34 cellular contexts compared by ENCODE assay signal in the genomic region with DNA sequence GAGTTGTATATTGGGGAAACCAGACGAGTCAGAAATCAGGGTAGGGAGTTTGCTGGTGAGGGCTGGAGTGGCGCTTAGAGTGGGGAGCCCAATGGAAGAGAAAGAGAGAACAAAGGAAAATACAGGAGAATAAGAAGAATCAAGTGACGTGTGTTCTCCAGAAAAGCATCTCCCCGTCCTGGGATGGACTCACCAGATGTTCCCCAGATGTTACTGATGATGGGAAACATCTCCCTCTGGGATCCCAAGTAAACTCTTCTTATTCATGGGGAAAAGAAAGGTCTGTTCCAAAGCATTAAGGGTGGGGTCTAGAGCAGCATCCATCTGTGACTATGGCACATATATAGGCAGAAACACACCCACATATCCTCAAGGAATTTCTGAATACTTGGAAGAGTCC. TPM values are rescaled to one million over a fixed set of nuclear protein-coding genes. Genes with fewer than 3 reads are reported as not detected.
A peak's percentile ranks its signal among the peaks of the same experiment; 100 is the strongest.
DNase-seq lines count a peak whose midpoint lies in the region; ATAC-seq, FAIRE-seq and TF ChIP-seq lines count a peak whose summit lies in the region.
"Had no signal": no experiment of that assay in that cellular context is flagged by ENCODE, and none has a peak within 500 bp of the region (broad histone marks: within the 10 kb centered on the region; RNA-seq: fewer than 3 reads in every experiment).

No MANE protein-coding gene starts in this region.

- no peak overlapping the region for H3K18ac ChIP-seq in H1 (ENCODE audit: extremely low read depth, low read length)

- H3K79me1 ChIP-seq in H1 (ENCODE audit: low read depth, low read length): peaks cover 2% of the 10 kb centered on the region; the same call in 1 of the 2 replicates

- no peak for DNase-seq in left ventricle myocardium inferior
- no peak for DNase-seq in Right ventricle myocardium inferior (ENCODE audit: missing footprints)
- no peak for DNase-seq in H1 (ENCODE audit: low read depth in 1 of 2, low spot score in 2 of 2)
- DNase-seq in naive B cell: no peak
- DNase-seq in type B pancreatic cell (ENCODE audit: extremely low spot score, unreplicated experiment): no peak
- no peak for DNase-seq in G401 (ENCODE audit: low spot score)
- no peak for DNase-seq in activated gamma-delta T cell treated with Interleukin-2 at 50 U/mL for 16 hours
- no peak for DNase-seq in Karpas-422
- DNase-seq: activated CD4-positive, alpha-beta T cell treated with anti-CD3 and anti-CD28 coated beads, Interleukin-2, amount 50 U/mL, for 1 hour; activated CD8-positive, alpha-beta memory T cell treated with anti-CD3 and anti-CD28 coated beads, Interleukin-2, amount 50 U/mL, for 4 hours; DMS79; GF-D8; glutamatergic neuron; H9; kidney glomerular epithelial cell; NCI-H1092 treated with DMSO at 0.1 percent for 48 hours; NCI-H1930; NCI-H526; NK-92 treated with Interleukin-12 subunit alpha and Interleukin-12 subunit beta, amount 100 ng/mL, for 24 hours; PC-3; psoas muscle; Right ventricle myocardium superior; stimulated activated CD4-positive, alpha-beta T cell treated with anti-CD3 and anti-CD28 coated beads, Interleukin-15, amount 100 ng/mL, for 24 hours; stimulated activated naive CD4-positive, alpha-beta T cell; T-helper 9 cell; thyroid gland had no signal

- H3K23ac ChIP-seq in H1 (ENCODE audit: insufficient read length): no peak overlapping the region

- TF ChIP-seq CTCF in left ventricle myocardium inferior (IDR thresholded peaks at IDR 0.05; ENCODE audit: borderline replicate concordance): no peak
- no peak for TF ChIP-seq CTCF in H1 (IDR thresholded peaks at IDR 0.05; ENCODE audit: control extremely low read depth in 1 of 3, insufficient read depth in 1 of 3, low read depth in 1 of 3, low read length in 3 of 3)
- TF ChIP-seq CTCF in type B pancreatic cell (conservative IDR thresholded peaks at IDR 0.05): no peak

- H3K9me3 Mint-ChIP-seq in naive B cell (no peaks in the 10 kb centered on the region), type B pancreatic cell (no peaks in the 10 kb centered on the region)
- H3K9me3 Mint-ChIP-seq: H9 had no signal

- no peaks in the 10 kb centered on the region for H3K9me3 ChIP-seq in left ventricle myocardium inferior (replicated peaks)
- no peaks in the 10 kb centered on the region for H3K9me3 ChIP-seq in H1 (ENCODE audit: insufficient read depth in 2 of 2, low read depth in 1 of 2, low read length in 1 of 2)
- H3K9me3 ChIP-seq in Karpas-422 (ENCODE audit: low read length): no peaks in the 10 kb centered on the region
- H3K9me3 ChIP-seq: ascending aorta, psoas muscle, thyroid gland had no signal

- H2BK15ac ChIP-seq in H1 (ENCODE audit: low read length): peak overlapping the region; percentile 65; the same call in 1 of the 2 replicates

- no peak overlapping the region for H2AK5ac ChIP-seq in H1 (ENCODE audit: low read depth, low read length)

- no peak overlapping the region for H3K56ac ChIP-seq in H1 (replicated peaks; ENCODE audit: insufficient read length, low read depth, low read length)

- TF ChIP-seq RAD21 in H1 (IDR thresholded peaks at IDR 0.05 in 1 of 2, conservative IDR thresholded peaks at IDR 0.05 in 1 of 2; ENCODE audit: low read depth in 2 of 2, low read length in 2 of 2): no peak

- H3K27ac Mint-ChIP-seq in naive B cell: peak overlapping the region in 4 of 6 donors; percentile 32 to 82 (median 56)
- peak overlapping the region; percentile 4 for H3K27ac Mint-ChIP-seq in type B pancreatic cell
- H3K27ac Mint-ChIP-seq: H9 had no signal

- no peak overlapping the region for H3K4ac ChIP-seq in H1 (replicated peaks; ENCODE audit: insufficient read length, low read depth, low read length)

- CTCF ChIA-PET in H1 (lab: Charles Lee; ENCODE audit: partially characterized antibody): interaction anchor here (1.6 to 4.8 kb wide), 4 partner anchors 13 to 131 kb away, joined by 5 to 22 read pairs (median 10); no protein-coding TSS in a partner anchor

- H3K9me2 ChIP-seq in Karpas-422 (replicated peaks; ENCODE audit: insufficient read depth, low read length): no peaks in the 10 kb centered on the region

- H3K4me3 Mint-ChIP-seq in naive B cell: no peak overlapping the region
- no peak overlapping the region for H3K4me3 Mint-ChIP-seq in type B pancreatic cell
- H3K4me3 Mint-ChIP-seq: H9 had no signal

- H3K27me3 Mint-ChIP-seq in naive B cell: no peaks in the 10 kb centered on the region
- peaks cover 6% of the 10 kb centered on the region for H3K27me3 Mint-ChIP-seq in type B pancreatic cell
- H3K27me3 Mint-ChIP-seq: activated naive CD8-positive, alpha-beta T cell had no signal

- H2AFZ ChIP-seq in H1 (ENCODE audit: low read length) (no peak overlapping the region), Karpas-422 (ENCODE audit: low read length) (no peak overlapping the region)

- ATAC-seq in Right ventricle myocardium inferior: no peak
- no peak for ATAC-seq in naive B cell (ENCODE audit: low read depth in 2 of 2)
- ATAC-seq: PC-3, psoas muscle had no signal

- 92% methylated on average over 4 of the region's 4 CpGs; no CpG with 5 or more reads in 1 of the 2 experiments for WGBS in H1 (ENCODE audit: extremely low coverage in 1 of 2, insufficient coverage in 1 of 2, insufficient read length in 1 of 2, insufficient replicate concordance in 2 of 2, low coverage in 1 of 2, low lambda C conversion rate in 2 of 2, missing lambda C conversion rate in 1 of 2), 2 experiments

- H2BK20ac ChIP-seq in H1 (ENCODE audit: low read length): no peak overlapping the region

- no peak overlapping the region for H3K14ac ChIP-seq in H1 (ENCODE audit: insufficient read length)

- H3K27ac ChIP-seq in left ventricle myocardium inferior (replicated peaks): peak overlapping the region; percentile 57
- no peak overlapping the region for H3K27ac ChIP-seq in H1 (ENCODE audit: low read depth, low read length)
- no peak overlapping the region for H3K27ac ChIP-seq in Karpas-422 (ENCODE audit: low read length)
- H3K27ac ChIP-seq: psoas muscle, VCaP had no signal

- intact Hi-C loops in left ventricle myocardium inferior (cut with micrococcal nuclease) (no loop called here), Right ventricle myocardium inferior (cut with DNase I) (no loop called here)

- POLR2A ChIA-PET in H1 (lab: Charles Lee; ENCODE audit: partially characterized antibody): interaction anchor here (1.1 to 1.6 kb wide), 2 partner anchors 12 to 15 kb away, joined by 3 read pairs; no protein-coding TSS in a partner anchor

- H2BK5ac ChIP-seq in H1 (ENCODE audit: low read depth, low read length): no peak overlapping the region

- in situ Hi-C loops in G401 (cut with HindIII; ENCODE audit: low sequenced_read_pairs): no loop called here

- H3K36me3 ChIP-seq in left ventricle myocardium inferior: no peaks in the 10 kb centered on the region
- H3K36me3 ChIP-seq in H1 (ENCODE audit: control insufficient read depth in 2 of 4, insufficient read depth in 4 of 4, low read length in 3 of 4): no peaks in the 10 kb centered on the region
- no peaks in the 10 kb centered on the region for H3K36me3 ChIP-seq in Karpas-422 (ENCODE audit: insufficient read depth, low read length)
- H3K36me3 ChIP-seq: ascending aorta, cardiac muscle cell had no signal

- H4K8ac ChIP-seq in H1 (ENCODE audit: extremely low read depth, insufficient read depth, low read length): no peak overlapping the region

- no peaks in the 10 kb centered on the region for H3K79me2 ChIP-seq in H1 (ENCODE audit: control insufficient read depth in 1 of 2, insufficient read depth in 2 of 2, low read length in 2 of 2)
- no peaks in the 10 kb centered on the region for H3K79me2 ChIP-seq in Karpas-422 (ENCODE audit: low read length)

- H4K20me1 ChIP-seq in H1 (replicated peaks in 1 of 2; ENCODE audit: control insufficient read depth in 1 of 2, insufficient read depth in 2 of 2, low read length in 2 of 2): peaks cover 4 to 10% of the 10 kb centered on the region in 2 experiments
- H4K20me1 ChIP-seq in Karpas-422 (ENCODE audit: insufficient read depth, low read depth, low read length): peaks cover 8% of the 10 kb centered on the region; the same call in 1 of the 2 replicates

- H3K9ac ChIP-seq in H1 (replicated peaks in 1 of 4; ENCODE audit: extremely low read depth in 1 of 4, low read depth in 3 of 4, low read length in 3 of 4): no peak overlapping the region
- H3K9ac ChIP-seq in Karpas-422 (ENCODE audit: low read length): no peak overlapping the region

- H3K4me1 Mint-ChIP-seq in naive B cell (peaks cover 14 to 21% (median 21%) of the 10 kb centered on the region in 3 donors), type B pancreatic cell (ENCODE audit: unreplicated experiment) (peaks cover 21% of the 10 kb centered on the region)

- no peak overlapping the region for H2BK12ac ChIP-seq in H1 (ENCODE audit: low read depth, low read length)

- no peak overlapping the region for H4K91ac ChIP-seq in H1 (replicated peaks; ENCODE audit: insufficient read length, low read length)

- H3K27me3 ChIP-seq in left ventricle myocardium inferior (ENCODE audit: low read depth): no peaks in the 10 kb centered on the region
- H3K27me3 ChIP-seq in H1 (replicated peaks in 1 of 4; ENCODE audit: control insufficient read depth in 3 of 4, extremely low read depth in 1 of 4, insufficient read depth in 3 of 4, low read length in 3 of 4): no peaks in the 10 kb centered on the region
- no peaks in the 10 kb centered on the region for H3K27me3 ChIP-seq in Karpas-422 (ENCODE audit: low read length)
- H3K27me3 ChIP-seq: ascending aorta, cardiac muscle cell, thyroid gland had no signal

- H3K36me3 Mint-ChIP-seq in naive B cell (no peaks in the 10 kb centered on the region), type B pancreatic cell (no peaks in the 10 kb centered on the region)

- no peak overlapping the region for H4K5ac ChIP-seq in H1 (ENCODE audit: insufficient read length, low read depth, low read length)

- H3K4me3 ChIP-seq in left ventricle myocardium inferior: no peak overlapping the region
- H3K4me3 ChIP-seq in H1 (ENCODE audit: extremely low read depth in 1 of 4, insufficient read depth in 2 of 4, low read depth in 3 of 4, low read length in 4 of 4): no peak overlapping the region
- H3K4me3 ChIP-seq in Karpas-422 (ENCODE audit: low read length): no peak overlapping the region
- H3K4me3 ChIP-seq: ascending aorta, cardiac muscle cell, lung, psoas muscle, thyroid gland had no signal

- peaks cover 33% of the 10 kb centered on the region for H3K4me1 ChIP-seq in left ventricle myocardium inferior
- peaks cover 10 to 22% (median 12%) of the 10 kb centered on the region in 4 experiments for H3K4me1 ChIP-seq in H1 (replicated peaks in 1 of 4; ENCODE audit: control insufficient read depth in 3 of 4, insufficient read depth in 4 of 4, low read length in 3 of 4)
- peaks cover 16% of the 10 kb centered on the region for H3K4me1 ChIP-seq in Karpas-422 (ENCODE audit: low read length)

- H3K23me2 ChIP-seq in H1 (ENCODE audit: low read depth, low read length): peaks cover 15% of the 10 kb centered on the region

- TF ChIP-seq POLR2A in H1 (IDR thresholded peaks at IDR 0.05; ENCODE audit: control extremely low read depth in 1 of 2, low read depth in 2 of 2, low read length in 2 of 2): no peak

- no peak for FAIRE-seq in H1 (lab: Jason Lieb, UNC)

- no peak for TF ChIP-seq EP300 in H1 (IDR thresholded peaks at IDR 0.05; ENCODE audit: borderline replicate concordance in 1 of 2, low read depth in 2 of 2, low read length in 2 of 2)

- no peak overlapping the region for H2BK120ac ChIP-seq in H1 (replicated peaks; ENCODE audit: low read depth, low read length)

- H3K4me2 ChIP-seq in H1 (ENCODE audit: insufficient read depth in 1 of 2, low read depth in 2 of 2, low read length in 2 of 2) (no peak overlapping the region), Karpas-422 (ENCODE audit: low read depth, low read length, poor library complexity, severe bottlenecking) (no peak overlapping the region)

RNA-seq across cellular contexts. Expression of a gene that starts 3.0 kb away (rescaled TPM):
- 12.1 TPM for total RNA-seq in left ventricle myocardium inferior
- total RNA-seq in Right ventricle myocardium inferior: 12.9 TPM
- 7.1 and 8.3 TPM in 2 replicates for total RNA-seq in H1 (2021; fragmentation: NEBNext Ultra II Directional; extraction: Animal tissue kit (Norgen Biotek cat#: 25700))
- 6.7 and 10.9 TPM in 2 replicates for polyA plus RNA-seq in H1 (2011; rRNA removed)
- 9.2 TPM for polyA plus RNA-seq in H1 (2011; cell fraction: cytosol; rRNA removed)
- 16.9 TPM for polyA plus RNA-seq in H1 (2011; cell fraction: nucleus; rRNA removed)
- 6.3 to 8.1 TPM (median 7.5 TPM) in 4 replicates for polyA plus RNA-seq in H1 (2012, experiment 1 of 2)
- 10.1 TPM for polyA plus RNA-seq in H1 (2012, experiment 2 of 2)
- polyA plus RNA-seq in H1 (2013, experiment 1 of 2): 4.0 TPM
- polyA plus RNA-seq in H1 (2013, experiment 2 of 2): 3.9 TPM
- 9.9 and 16.1 TPM in 2 replicates for polyA minus RNA-seq in H1 (2011; rRNA and poly(A)+ RNA removed)
- polyA minus RNA-seq in H1 (2011; cell fraction: cytosol; rRNA and poly(A)+ RNA removed): 7.6 TPM
- 11.4 TPM for polyA minus RNA-seq in H1 (2011; cell fraction: nucleus; rRNA and poly(A)+ RNA removed)
- 10 to 100 TPM; 47.3 to 99.7 (median 64.4) TPM for polyA plus RNA-seq in naive B cell (ENCODE audit: low read depth in 6 of 6)
- total RNA-seq in type B pancreatic cell (ENCODE audit: low replicate concordance): 7.5 and 24.5 TPM in 2 replicates
- total RNA-seq in G401 (2014; rRNA removed; shearing (Covaris generic)): 21.5 and 29.1 TPM in 2 replicates
- 10.3 and 11.1 TPM in 2 replicates for total RNA-seq in Karpas-422 (2014; rRNA removed; shearing (Covaris generic); ENCODE audit: low replicate concordance)

RNA-seq across cellular contexts. Expression of a gene that starts 36.0 kb away (rescaled TPM):
- 386 TPM for total RNA-seq in left ventricle myocardium inferior
- total RNA-seq in Right ventricle myocardium inferior: 317 TPM
- total RNA-seq in H1 (2021; fragmentation: NEBNext Ultra II Directional; extraction: Animal tissue kit (Norgen Biotek cat#: 25700)): not detected in 2 replicates
- not detected in 2 replicates for polyA plus RNA-seq in H1 (2011; rRNA removed)
- polyA plus RNA-seq in H1 (2011; cell fraction: cytosol; rRNA removed): not detected
- polyA plus RNA-seq in H1 (2011; cell fraction: nucleus; rRNA removed): not detected
- polyA plus RNA-seq in H1 (2012, experiment 1 of 2): not detected in 4 replicates
- not detected for polyA plus RNA-seq in H1 (2012, experiment 2 of 2)
- polyA plus RNA-seq in H1 (2013, experiment 1 of 2): not detected
- polyA plus RNA-seq in H1 (2013, experiment 2 of 2): not detected
- polyA minus RNA-seq in H1 (2011; rRNA and poly(A)+ RNA removed): not detected in 2 replicates
- polyA minus RNA-seq in H1 (2011; cell fraction: cytosol; rRNA and poly(A)+ RNA removed): not detected
- polyA minus RNA-seq in H1 (2011; cell fraction: nucleus; rRNA and poly(A)+ RNA removed): not detected
- under 1 TPM in 1 of 6 donors, not detected in 5; 0.05 TPM for polyA plus RNA-seq in naive B cell (ENCODE audit: low read depth in 6 of 6)
- total RNA-seq in type B pancreatic cell (ENCODE audit: low replicate concordance): 0.12 TPM in 1 of 2 replicates, not detected in the other
- not detected in 2 replicates for total RNA-seq in G401 (2014; rRNA removed; shearing (Covaris generic))
- not detected in 2 replicates for total RNA-seq in Karpas-422 (2014; rRNA removed; shearing (Covaris generic); ENCODE audit: low replicate concordance)
- total RNA-seq: A673, ascending aorta, fibroblast of lung, H9, HT-29, PC-3, thyroid gland had no signal

RNA-seq across cellular contexts. Expression of a gene that starts 48.9 kb away (rescaled TPM):
- total RNA-seq in left ventricle myocardium inferior (2.1 TPM), Right ventricle myocardium inferior (1.2 TPM), type B pancreatic cell (ENCODE audit: low replicate concordance) (9.8 and 10.3 TPM in 2 replicates)
- 1.7 and 2.8 TPM in 2 replicates for total RNA-seq in H1 (2021; fragmentation: NEBNext Ultra II Directional; extraction: Animal tissue kit (Norgen Biotek cat#: 25700))
- polyA plus RNA-seq in H1 (2011; rRNA removed) (2.3 and 2.7 TPM in 2 replicates), naive B cell (ENCODE audit: low read depth in 6 of 6) (10 to 100 TPM in 4 of 6 donors, 1 to 10 TPM in 2; 3.8 to 14.8 (median 11.2) TPM)
- polyA plus RNA-seq in H1 (2011; cell fraction: cytosol; rRNA removed): 2.5 TPM
- polyA plus RNA-seq in H1 (2011; cell fraction: nucleus; rRNA removed): 16.0 TPM
- polyA plus RNA-seq in H1 (2012, experiment 1 of 2): 2.6 to 3.5 TPM (median 2.9 TPM) in 4 replicates
- 0.34 TPM for polyA plus RNA-seq in H1 (2012, experiment 2 of 2)
- 1.4 TPM for polyA plus RNA-seq in H1 (2013, experiment 1 of 2)
- 1.4 TPM for polyA plus RNA-seq in H1 (2013, experiment 2 of 2)
- 2.1 and 2.9 TPM in 2 replicates for polyA minus RNA-seq in H1 (2011; rRNA and poly(A)+ RNA removed)
- 2.6 TPM for polyA minus RNA-seq in H1 (2011; cell fraction: cytosol; rRNA and poly(A)+ RNA removed)
- 8.1 TPM for polyA minus RNA-seq in H1 (2011; cell fraction: nucleus; rRNA and poly(A)+ RNA removed)
- 1.2 and 4.8 TPM in 2 replicates for total RNA-seq in G401 (2014; rRNA removed; shearing (Covaris generic))
- total RNA-seq in Karpas-422 (2014; rRNA removed; shearing (Covaris generic); ENCODE audit: low replicate concordance): 8.7 and 9.5 TPM in 2 replicates

RNA-seq across cellular contexts. Expression of a gene that starts 49.0 kb away (rescaled TPM):
- total RNA-seq in left ventricle myocardium inferior (54.0 TPM), Right ventricle myocardium inferior (45.6 TPM), type B pancreatic cell (ENCODE audit: low replicate concordance) (76.5 and 98.4 TPM in 2 replicates)
- 33.4 and 39.3 TPM in 2 replicates for total RNA-seq in H1 (2021; fragmentation: NEBNext Ultra II Directional; extraction: Animal tissue kit (Norgen Biotek cat#: 25700))
- polyA plus RNA-seq in H1 (2011; rRNA removed) (33.5 and 45.0 TPM in 2 replicates), naive B cell (ENCODE audit: low read depth in 6 of 6) (10 to 100 TPM; 19.7 to 36.7 (median 27.2) TPM)
- 43.9 TPM for polyA plus RNA-seq in H1 (2011; cell fraction: cytosol; rRNA removed)
- 133 TPM for polyA plus RNA-seq in H1 (2011; cell fraction: nucleus; rRNA removed)
- 28.9 to 39.2 TPM (median 35.8 TPM) in 4 replicates for polyA plus RNA-seq in H1 (2012, experiment 1 of 2)
- 23.5 TPM for polyA plus RNA-seq in H1 (2012, experiment 2 of 2)
- polyA plus RNA-seq in H1 (2013, experiment 1 of 2): 17.0 TPM
- 15.3 TPM for polyA plus RNA-seq in H1 (2013, experiment 2 of 2)
- polyA minus RNA-seq in H1 (2011; rRNA and poly(A)+ RNA removed): 38.5 and 44.1 TPM in 2 replicates
- polyA minus RNA-seq in H1 (2011; cell fraction: cytosol; rRNA and poly(A)+ RNA removed): 25.0 TPM
- polyA minus RNA-seq in H1 (2011; cell fraction: nucleus; rRNA and poly(A)+ RNA removed): 41.5 TPM
- 28.2 and 37.3 TPM in 2 replicates for total RNA-seq in G401 (2014; rRNA removed; shearing (Covaris generic))
- total RNA-seq in Karpas-422 (2014; rRNA removed; shearing (Covaris generic); ENCODE audit: low replicate concordance): 38.5 and 51.8 TPM in 2 replicates

Comparison
In these comparisons a context has a peak if more than half of its experiments do, and no peak if none do; other contexts are left out.
1. RNA of a gene that starts 36.0 kb away (total RNA-seq): 386 TPM in left ventricle myocardium inferior (single experiment) and 317 TPM in Right ventricle myocardium inferior (single experiment); 0.12 TPM in type B pancreatic cell, not detected in H1, not detected in G401 and not detected in Karpas-422; every median in the first group is over 100 times any median in the second.